Comparison of ENCODE assay signal across 16 cellular contexts in the genomic region with DNA sequence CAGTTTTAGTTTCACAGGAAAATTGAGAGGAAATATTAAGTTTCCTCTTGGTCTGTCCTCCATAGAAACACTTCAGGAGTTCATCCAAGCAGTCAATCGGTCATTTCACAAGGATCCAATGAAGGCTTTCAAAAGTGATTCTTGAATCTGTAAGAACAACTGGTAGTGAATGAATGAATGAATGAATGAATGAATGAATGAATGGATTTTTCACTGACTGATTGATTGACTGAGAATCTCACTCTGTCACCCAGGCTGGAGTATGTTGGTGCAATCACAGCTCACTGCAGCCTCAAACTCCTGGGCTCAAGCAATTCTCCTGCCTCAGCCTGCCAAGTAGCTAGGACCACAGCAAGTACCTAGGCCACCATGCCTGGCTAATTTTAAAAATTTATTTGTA. TPM values are rescaled to one million over a fixed set of nuclear protein-coding genes. Genes with fewer than 3 reads are reported as not detected.
A peak's percentile ranks its signal among the peaks of the same experiment; 100 is the strongest.
DNase-seq lines count a peak whose midpoint lies in the region; ATAC-seq and TF ChIP-seq lines count a peak whose summit lies in the region.
"Had no signal": no experiment of that assay in that cellular context is flagged by ENCODE, and none has a peak within 500 bp of the region (broad histone marks: within the 10 kb centered on the region; RNA-seq: fewer than 3 reads in every experiment).

No MANE protein-coding gene starts in this region.

- peak overlapping the region; percentile 100 for H3K27ac Mint-ChIP-seq in activated naive CD4-positive, alpha-beta T cell treated with anti-CD3 and anti-CD28 coated beads for 36 hours
- H3K27ac Mint-ChIP-seq in immature natural killer cell = peak overlapping the region; percentile 21 to 87 (median 81)
- H3K27ac Mint-ChIP-seq: endodermal cell had no signal

- H3K27ac ChIP-seq in SJCRH30 = peak overlapping the region; percentile 91
- H3K27ac ChIP-seq in thyroid gland = peak overlapping the region in 2 of 3 donors; percentile 27 to 68
- H3K27ac ChIP-seq: brain microvascular endothelial cell, SJSA1, thoracic aorta had no signal

- 21 to 36% methylated on average over 1 of the region's 1 CpG for WGBS in thyroid gland, 2 donors

- H3K36me3 ChIP-seq in SJCRH30 (no peaks in the 10 kb centered on the region), thyroid gland (no peaks in the 10 kb centered on the region), HAP-1 (replicated peaks) (no peaks in the 10 kb centered on the region)
- H3K36me3 ChIP-seq: brain microvascular endothelial cell, MG63, SJSA1, thoracic aorta had no signal

- H3K9me3 Mint-ChIP-seq in activated naive CD4-positive, alpha-beta T cell treated with anti-CD3 and anti-CD28 coated beads for 36 hours = peaks cover 4% of the 10 kb centered on the region
- H3K9me3 Mint-ChIP-seq in immature natural killer cell = no peaks in the 10 kb centered on the region
- H3K9me3 Mint-ChIP-seq: endodermal cell had no signal

- in situ Hi-C loops in HAP-1 (cut with MboI; ENCODE audit: low sequenced_read_pairs) = no loop called here

- peaks cover 77% of the 10 kb centered on the region for H3K4me1 Mint-ChIP-seq in activated naive CD4-positive, alpha-beta T cell treated with anti-CD3 and anti-CD28 coated beads for 36 hours (ENCODE audit: low read depth)
- peaks cover 85 to 89% of the 10 kb centered on the region in 2 donors for H3K4me1 Mint-ChIP-seq in immature natural killer cell

- DNase-seq in activated naive CD4-positive, alpha-beta T cell treated with anti-CD3 and anti-CD28 coated beads for 36 hours = peak; percentile 23
- no peak for DNase-seq in activated naive CD4-positive, alpha-beta T cell (lab: John Stamatoyannopoulos, UW)
- DNase-seq in SJCRH30 = no peak
- DNase-seq in immature natural killer cell = no peak
- no peak for DNase-seq in thyroid gland
- no peak for DNase-seq in NCI-H2227 treated with DMSO at 0.1 percent for 48 hours (lab: John Stamatoyannopoulos, UW)
- no peak for DNase-seq in left cardiac atrium
- no peak for DNase-seq in HAP-1 (ENCODE audit: low spot score in 2 of 2)
- DNase-seq: brain microvascular endothelial cell, DMS153, foreskin fibroblast, MG63 had no signal

- H3K4me3 ChIP-seq in SJCRH30 (0 out of 2 replicates have a peak overlapping the region, but pooled peaks have one; percentile 1), thyroid gland (replicated peaks in 1 of 3) (no peak overlapping the region), HAP-1 (no peak overlapping the region)
- H3K4me3 ChIP-seq: lung, MG63, SJSA1, thoracic aorta had no signal

- peaks cover 19% of the 10 kb centered on the region for H3K36me3 Mint-ChIP-seq in activated naive CD4-positive, alpha-beta T cell treated with anti-CD3 and anti-CD28 coated beads for 36 hours (ENCODE audit: low read depth)
- H3K36me3 Mint-ChIP-seq in immature natural killer cell = peaks cover 4 to 8% (median 4%) of the 10 kb centered on the region in 3 donors

- H3K9me3 ChIP-seq in SJCRH30 (replicated peaks) (no peaks in the 10 kb centered on the region), thyroid gland (no peaks in the 10 kb centered on the region), HAP-1 (no peaks in the 10 kb centered on the region)
- H3K9me3 ChIP-seq: MG63, SJSA1, thoracic aorta had no signal

- intact Hi-C loops in activated naive CD4-positive, alpha-beta T cell treated with anti-CD3 and anti-CD28 coated beads for 36 hours (cut with micrococcal nuclease) = loop anchor here (1.0 kb wide), 7 partner anchors 11 to 69 kb away; no protein-coding TSS in a partner anchor
- intact Hi-C loops in thyroid gland (cut with DNase I) (no loop called here), left cardiac atrium (cut with DNase I) (no loop called here)

- H3K27me3 Mint-ChIP-seq in activated naive CD4-positive, alpha-beta T cell treated with anti-CD3 and anti-CD28 coated beads for 36 hours (ENCODE audit: low read depth) = no peaks in the 10 kb centered on the region
- H3K27me3 Mint-ChIP-seq in immature natural killer cell (ENCODE audit: low read depth in 3 of 3) = no peaks in the 10 kb centered on the region

- no peak for ATAC-seq in left cardiac atrium

- H3K27me3 ChIP-seq in SJCRH30 = no peaks in the 10 kb centered on the region
- H3K27me3 ChIP-seq in thyroid gland = no peaks in the 10 kb centered on the region
- no peaks in the 10 kb centered on the region for H3K27me3 ChIP-seq in HAP-1 (ENCODE audit: low read depth)
- H3K27me3 ChIP-seq: brain microvascular endothelial cell, MG63, SJSA1 had no signal

- H3K4me3 Mint-ChIP-seq in activated naive CD4-positive, alpha-beta T cell treated with anti-CD3 and anti-CD28 coated beads for 36 hours = peak overlapping the region; percentile 83
- H3K4me3 Mint-ChIP-seq in immature natural killer cell = peak overlapping the region; percentile 30 to 77 (median 45)
- H3K4me3 Mint-ChIP-seq: endodermal cell had no signal

- no peak for TF ChIP-seq CTCF in thyroid gland (IDR thresholded peaks at IDR 0.05)

- no peak for TF ChIP-seq POLR2A in thyroid gland (IDR thresholded peaks at IDR 0.05)

- CTCF ChIA-PET in activated naive CD4-positive, alpha-beta T cell treated with anti-CD3 and anti-CD28 coated beads for 36 hours (lab: Charles Lee) = interaction anchor here (1.1 to 1.4 kb wide), 2 partner anchors 72 kb away, joined by 4 read pairs; no protein-coding TSS in a partner anchor

- H3K4me1 ChIP-seq in SJCRH30 (peaks cover 63% of the 10 kb centered on the region), thyroid gland (peaks cover 35 to 38% of the 10 kb centered on the region in 2 donors), HAP-1 (peaks cover 30% of the 10 kb centered on the region)
- H3K4me1 ChIP-seq: SJSA1 had no signal

RNA-seq across cellular contexts. Expression of a gene that starts 39.4 kb away (rescaled TPM):
- total RNA-seq in activated naive CD4-positive, alpha-beta T cell treated with anti-CD3 and anti-CD28 coated beads for 36 hours = 10 to 100 TPM; 67.3 to 68.5 TPM
- 37.0 and 43.1 TPM in 2 replicates for total RNA-seq in SJCRH30 (2014; rRNA removed; shearing (Covaris generic))
- polyA plus RNA-seq in immature natural killer cell = 10 to 100 TPM in 2 of 3 donors, 1 to 10 TPM in 1; 8.5 to 23.0 (median 14.6) TPM
- total RNA-seq in thyroid gland (100 to 1,000 TPM in 1 of 4 donors, 10 to 100 TPM in 3; 52.0 to 131 (median 72.2) TPM), left cardiac atrium (10 to 100 TPM; 20.5 to 25.3 TPM)
